In genomic region chr10:10830316-10831061, GRCh38 we compare ENCODE assay signal across 11 cellular contexts.
DNase-seq lines count a peak whose midpoint lies in the region; ATAC-seq, FAIRE-seq and TF ChIP-seq lines count a peak whose summit lies in the region.
"Had no signal": no experiment of that assay in that cellular context is flagged by ENCODE, and none has a peak within 500 bp of the region (broad histone marks: within the 10 kb centered on the region; RNA-seq: fewer than 3 reads in every experiment).

No MANE protein-coding gene starts in this region.

- 57 to 70% methylated on average over 5 of the region's 5 CpGs for whole genome bisulfite sequencing in pancreas, 2 donors

- intact Hi-C loops in pancreas (cut with DNase I), result no loop called here

- TF ChIP-seq CTCF in pancreas (IDR thresholded peaks at IDR 0.05) (no peak), GM13977 (IDR thresholded peaks at IDR 0.05; ENCODE audit: extremely low read depth, insufficient read depth, missing control alignments) (no peak)

- H3K27ac ChIP-seq in SJSA1 (peak overlapping the region; percentile 60), pancreas (no peak overlapping the region)

- H3K36me3 ChIP-seq in SJSA1 (no peaks in the 10 kb centered on the region), pancreas (no peaks in the 10 kb centered on the region)
- H3K36me3 ChIP-seq: BE2C had no signal

- in situ Hi-C loops in GM13977 (cut with MboI; ENCODE audit: low pct_unique_long_range_greater_than_20kb, low sequenced_read_pairs, unreplicated experiment), result no loop called here

- ATAC-seq in pancreas, result peak in 3 of 4 donors; percentile 36 to 74 (median 41)

- DNase-seq in AG08396 (ENCODE audit: low spot score) (peak; percentile 23), SJSA1 (ENCODE audit: low read depth in 1 of 2, low spot score in 2 of 2) (peak in 1 of 2 experiments; percentile 16), fibroblast of the conjunctiva (ENCODE audit: low read depth) (peak; percentile 84), pancreas (no peak), NOMO-1 treated with DMSO at 0.1 percent for 48 hours (lab: John Stamatoyannopoulos, UW; ENCODE audit: unreplicated experiment) (no peak), GM12891 (ENCODE audit: insufficient read length, low spot score) (no peak), GM13977 (ENCODE audit: low spot score) (no peak)
- no peak for DNase-seq in activated effector memory CD4-positive, alpha-beta T cell treated with Interleukin-2 at 50 U/mL for 16 hours
- DNase-seq: BE2C; NCI-H2081 treated with DMSO at 0.1 percent for 48 hours; stimulated activated CD4-positive, alpha-beta T cell treated with anti-CD3 and anti-CD28 coated beads, Interleukin-4, amount 100 ng/mL, for 4 hours had no signal

- H3K4me1 ChIP-seq in SJSA1 (replicated peaks), result peaks cover 16% of the 10 kb centered on the region
- H3K4me1 ChIP-seq in pancreas, result no peaks in the 10 kb centered on the region
- H3K4me1 ChIP-seq: BE2C had no signal

- TF ChIP-seq POLR2A in GM12891 (IDR thresholded peaks at IDR 0.05; ENCODE audit: low read depth, low read length), result no peak

- FAIRE-seq in pancreas (lab: Jason Lieb, UNC) (peak; percentile 61), GM12891 (lab: Jason Lieb, UNC) (no peak)

- H3K4me3 ChIP-seq in SJSA1, result no peak overlapping the region
- no peak overlapping the region for H3K4me3 ChIP-seq in pancreas

- H3K27me3 ChIP-seq in SJSA1 (replicated peaks) (no peaks in the 10 kb centered on the region), pancreas (no peaks in the 10 kb centered on the region)
- H3K27me3 ChIP-seq: BE2C had no signal

- H3K9me3 ChIP-seq in SJSA1 (replicated peaks), result peaks cover 2% of the 10 kb centered on the region; the same call in 1 of the 2 replicates
- no peaks in the 10 kb centered on the region for H3K9me3 ChIP-seq in pancreas
- H3K9me3 ChIP-seq: BE2C had no signal

TF ChIP-seq in GM12891, 5 proteins besides CTCF, POLR2A, EP300 and RAD21:
- TF ChIP-seq POU2F2 (IDR thresholded peaks at IDR 0.05; ENCODE audit: low read depth, low read length) (no peak), POLR2AphosphoS5 (IDR thresholded peaks at IDR 0.05; ENCODE audit: low read depth, low read length) (no peak), TAF1 (IDR thresholded peaks at IDR 0.05; ENCODE audit: low read depth, low read length) (no peak), PAX5 (IDR thresholded peaks at IDR 0.05; ENCODE audit: insufficient read depth, low read length, severe bottlenecking) (no peak), SPI1 (IDR thresholded peaks at IDR 0.05; ENCODE audit: low read depth, low read length) (no peak)

Comparison
In these comparisons a context has a peak if more than half of its experiments do, and no peak if none do; other contexts are left out.
1. DNase-seq: peak in AG08396 (single experiment) and fibroblast of the conjunctiva (single experiment); none in pancreas (0 of 6), NOMO-1 treated with DMSO at 0.1 percent for 48 hours (single experiment), GM12891 (single experiment), GM13977 (single experiment) and activated effector memory CD4-positive, alpha-beta T cell treated with Interleukin-2 at 50 U/mL for 16 hours (single experiment).